ENCODE assay signal across 17 cellular contexts in the genomic region with DNA sequence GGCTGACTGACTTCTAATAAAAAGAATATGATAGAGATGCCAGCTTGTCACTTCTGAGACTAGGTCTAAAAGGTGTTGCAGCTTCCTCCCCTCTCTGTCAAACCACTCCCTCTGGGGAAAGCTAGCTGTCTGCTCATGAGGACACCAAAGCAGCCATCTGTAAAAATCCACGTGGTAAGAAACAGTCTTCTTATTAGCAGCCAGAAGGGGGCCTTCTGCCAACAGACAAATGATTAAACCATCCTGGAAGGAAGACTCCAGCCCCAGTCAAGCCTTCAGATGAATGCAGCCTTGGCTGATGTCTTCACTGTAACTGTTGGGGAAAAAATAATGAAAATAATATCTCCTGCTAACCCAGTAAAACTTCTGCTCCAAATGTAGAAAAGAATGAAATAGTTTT. TPM values are rescaled to one million over a fixed set of nuclear protein-coding genes. Genes with fewer than 3 reads are reported as not detected.
DNase-seq lines count a peak whose midpoint lies in the region; ATAC-seq and TF ChIP-seq lines count a peak whose summit lies in the region.
"Had no signal": no experiment of that assay in that cellular context is flagged by ENCODE, and none has a peak within 500 bp of the region (broad histone marks: within the 10 kb centered on the region; RNA-seq: fewer than 3 reads in every experiment).

No MANE protein-coding gene starts in this region.

- H3K27me3 Mint-ChIP-seq in GM23338 (ENCODE audit: insufficient read depth, low read depth, poor library complexity): peaks cover 5% of the 10 kb centered on the region
- peaks cover 11 to 23% of the 10 kb centered on the region in 2 donors for H3K27me3 Mint-ChIP-seq in effector memory CD8-positive, alpha-beta T cell

- peaks cover 18% of the 10 kb centered on the region for H3K9me3 Mint-ChIP-seq in GM23338
- H3K9me3 Mint-ChIP-seq in effector memory CD8-positive, alpha-beta T cell: no peaks in the 10 kb centered on the region
- H3K9me3 Mint-ChIP-seq: activated T-cell treated with anti-CD3 and anti-CD28 coated beads, Interleukin-2, amount 50 U/mL, for 72 hours had no signal

- H3K27ac ChIP-seq in DND-41 (ENCODE audit: low read length): no peak overlapping the region
- H3K27ac ChIP-seq in GM23338 (ENCODE audit: low read depth): no peak overlapping the region
- no peak overlapping the region for H3K27ac ChIP-seq in OCI-LY1 (ENCODE audit: low read depth, low read length, poor library complexity, severe bottlenecking)
- H3K27ac ChIP-seq: prostate gland had no signal

- H3K9me3 ChIP-seq in DND-41 (ENCODE audit: insufficient read depth, low read length, severe bottlenecking): peaks cover 3% of the 10 kb centered on the region
- H3K9me3 ChIP-seq in OCI-LY1 (ENCODE audit: low read length): no peaks in the 10 kb centered on the region
- H3K9me3 ChIP-seq: prostate gland had no signal

- DNase-seq in DND-41 (no peak), GM23338 (ENCODE audit: low spot score) (peak; percentile 59), retina (no peak), iPS-NIHi11 (ENCODE audit: low spot score) (no peak)
- DNase-seq in effector memory CD8-positive, alpha-beta T cell: no peak
- DNase-seq in effector CD8-positive, alpha-beta T cell (lab: John Stamatoyannopoulos, UW): no peak
- DNase-seq: activated CD4-positive, alpha-beta T cell treated with anti-CD3 and anti-CD28 coated beads, Interleukin-2, amount 50 U/mL, for 48 hours; activated T-cell treated with anti-CD3 and anti-CD28 coated beads, Interleukin-2, amount 50 U/mL, for 72 hours; C1 segment of cervical spinal cord; caudate nucleus; DMS79 treated with DMSO at 0.1 percent for 48 hours; effector memory CD4-positive, alpha-beta T cell; foreskin fibroblast; NCI-H1105 treated with DMSO at 0.1 percent for 48 hours; NCI-H510A had no signal

- H3K79me2 ChIP-seq in DND-41 (ENCODE audit: insufficient read depth, low read length) (no peaks in the 10 kb centered on the region), GM23338 (replicated peaks; ENCODE audit: insufficient read depth) (no peaks in the 10 kb centered on the region), OCI-LY1 (ENCODE audit: insufficient read depth, low read length) (no peaks in the 10 kb centered on the region)

- H2AFZ ChIP-seq in DND-41 (ENCODE audit: low read depth, low read length) (no peak overlapping the region), GM23338 (no peak overlapping the region), OCI-LY1 (ENCODE audit: low read length) (no peak overlapping the region)

- H3K27me3 ChIP-seq in DND-41 (ENCODE audit: insufficient read depth, low read length, poor library complexity): no peaks in the 10 kb centered on the region
- H3K27me3 ChIP-seq in GM23338 (ENCODE audit: insufficient read depth): no peaks in the 10 kb centered on the region
- H3K27me3 ChIP-seq in OCI-LY1 (ENCODE audit: insufficient read depth, low read length): no peaks in the 10 kb centered on the region; the same call in 1 of the 2 replicates

- 0 out of 3 replicates have a peak, but pooled peaks cover 3% of the 10 kb centered on the region for H3K4me1 Mint-ChIP-seq in GM23338
- H3K4me1 Mint-ChIP-seq in effector memory CD8-positive, alpha-beta T cell (ENCODE audit: low read depth in 2 of 2): peaks cover under 1 to 1% of the 10 kb centered on the region in 2 donors

- H3K9me2 ChIP-seq in GM23338 (ENCODE audit: insufficient read depth): 0 out of 2 replicates have a peak, but pooled peaks cover 3% of the 10 kb centered on the region
- H3K9me2 ChIP-seq in OCI-LY1 (ENCODE audit: low read depth, low read length): no peaks in the 10 kb centered on the region

- H3K36me3 ChIP-seq in DND-41 (ENCODE audit: insufficient read depth, low read length): no peaks in the 10 kb centered on the region
- H3K36me3 ChIP-seq in GM23338 (ENCODE audit: insufficient read depth): no peaks in the 10 kb centered on the region
- no peaks in the 10 kb centered on the region for H3K36me3 ChIP-seq in OCI-LY1 (ENCODE audit: insufficient read depth, low read length)
- H3K36me3 ChIP-seq: prostate gland had no signal

- H3K27ac Mint-ChIP-seq in GM23338: no peak overlapping the region
- no peak overlapping the region for H3K27ac Mint-ChIP-seq in effector memory CD8-positive, alpha-beta T cell
- H3K27ac Mint-ChIP-seq: activated T-cell treated with anti-CD3 and anti-CD28 coated beads, Interleukin-2, amount 50 U/mL, for 72 hours had no signal

- H3K36me3 Mint-ChIP-seq in GM23338 (ENCODE audit: low read depth): peaks cover 5% of the 10 kb centered on the region; the same call in 1 of the 3 replicates
- peaks cover 3% of the 10 kb centered on the region for H3K36me3 Mint-ChIP-seq in effector memory CD8-positive, alpha-beta T cell (ENCODE audit: insufficient read depth)

- ATAC-seq in DND-41 (ENCODE audit: insufficient read depth, low read depth): 0 out of 3 replicates have a peak, but pooled peaks have one; percentile 29
- ATAC-seq in GM23338: no peak
- ATAC-seq in effector memory CD8-positive, alpha-beta T cell (replicated peaks): peak; percentile 24
- ATAC-seq: activated T-cell treated with anti-CD3 and anti-CD28 coated beads, Interleukin-2, amount 50 U/mL, for 72 hours had no signal

- no peak overlapping the region for H3K4me3 ChIP-seq in DND-41 (ENCODE audit: low read depth in 1 of 2, low read length in 2 of 2)
- H3K4me3 ChIP-seq in GM23338: no peak overlapping the region
- no peak overlapping the region for H3K4me3 ChIP-seq in OCI-LY1 (ENCODE audit: low read depth, low read length, poor library complexity, severe bottlenecking)
- H3K4me3 ChIP-seq: prostate gland had no signal

- TF ChIP-seq CTCF in DND-41 (IDR thresholded peaks at IDR 0.05; ENCODE audit: borderline replicate concordance, extremely low read depth, low read length, poor library complexity, severe bottlenecking) (no peak), GM23338 (conservative IDR thresholded peaks at IDR 0.05; ENCODE audit: low read depth in 2 of 2) (peak; percentile 31 to 33), OCI-LY1 (IDR thresholded peaks at IDR 0.05; ENCODE audit: low read length) (peak; percentile 21; the same call in 1 of the 2 replicates)

- H3F3A ChIP-seq in GM23338 (replicated peaks; ENCODE audit: low read depth) (peaks cover 4% of the 10 kb centered on the region), OCI-LY1 (ENCODE audit: insufficient read depth, low read length) (no peaks in the 10 kb centered on the region)

- no peak overlapping the region for H3K4me3 Mint-ChIP-seq in GM23338
- H3K4me3 Mint-ChIP-seq in effector memory CD8-positive, alpha-beta T cell: no peak overlapping the region
- H3K4me3 Mint-ChIP-seq: activated T-cell treated with anti-CD3 and anti-CD28 coated beads, Interleukin-2, amount 50 U/mL, for 72 hours had no signal

- H4K20me1 ChIP-seq in DND-41 (ENCODE audit: insufficient read depth, low read length) (no peaks in the 10 kb centered on the region), GM23338 (replicated peaks; ENCODE audit: insufficient read depth) (no peaks in the 10 kb centered on the region), OCI-LY1 (ENCODE audit: insufficient read depth, low read length) (no peaks in the 10 kb centered on the region)

- H3K4me2 ChIP-seq in DND-41 (ENCODE audit: insufficient read depth, low read length) (no peak overlapping the region), GM23338 (no peak overlapping the region), OCI-LY1 (ENCODE audit: low read length) (no peak overlapping the region)

- no peak overlapping the region for H3K9ac ChIP-seq in DND-41 (ENCODE audit: low read depth, low read length)
- H3K9ac ChIP-seq in OCI-LY1 (ENCODE audit: low read length): no peak overlapping the region

- H3K4me1 ChIP-seq in DND-41 (ENCODE audit: insufficient read depth, low read length): peaks cover 4% of the 10 kb centered on the region
- H3K4me1 ChIP-seq in GM23338 (ENCODE audit: insufficient read depth): no peaks in the 10 kb centered on the region; the same call in 1 of the 2 replicates
- H3K4me1 ChIP-seq in OCI-LY1 (ENCODE audit: insufficient read depth, low read length, severe bottlenecking): peaks cover under 1% of the 10 kb centered on the region
- H3K4me1 ChIP-seq: prostate gland had no signal

TF ChIP-seq in GM23338, 12 proteins besides CTCF, POLR2A, EP300 and RAD21:
- TF ChIP-seq, protein P1, sequence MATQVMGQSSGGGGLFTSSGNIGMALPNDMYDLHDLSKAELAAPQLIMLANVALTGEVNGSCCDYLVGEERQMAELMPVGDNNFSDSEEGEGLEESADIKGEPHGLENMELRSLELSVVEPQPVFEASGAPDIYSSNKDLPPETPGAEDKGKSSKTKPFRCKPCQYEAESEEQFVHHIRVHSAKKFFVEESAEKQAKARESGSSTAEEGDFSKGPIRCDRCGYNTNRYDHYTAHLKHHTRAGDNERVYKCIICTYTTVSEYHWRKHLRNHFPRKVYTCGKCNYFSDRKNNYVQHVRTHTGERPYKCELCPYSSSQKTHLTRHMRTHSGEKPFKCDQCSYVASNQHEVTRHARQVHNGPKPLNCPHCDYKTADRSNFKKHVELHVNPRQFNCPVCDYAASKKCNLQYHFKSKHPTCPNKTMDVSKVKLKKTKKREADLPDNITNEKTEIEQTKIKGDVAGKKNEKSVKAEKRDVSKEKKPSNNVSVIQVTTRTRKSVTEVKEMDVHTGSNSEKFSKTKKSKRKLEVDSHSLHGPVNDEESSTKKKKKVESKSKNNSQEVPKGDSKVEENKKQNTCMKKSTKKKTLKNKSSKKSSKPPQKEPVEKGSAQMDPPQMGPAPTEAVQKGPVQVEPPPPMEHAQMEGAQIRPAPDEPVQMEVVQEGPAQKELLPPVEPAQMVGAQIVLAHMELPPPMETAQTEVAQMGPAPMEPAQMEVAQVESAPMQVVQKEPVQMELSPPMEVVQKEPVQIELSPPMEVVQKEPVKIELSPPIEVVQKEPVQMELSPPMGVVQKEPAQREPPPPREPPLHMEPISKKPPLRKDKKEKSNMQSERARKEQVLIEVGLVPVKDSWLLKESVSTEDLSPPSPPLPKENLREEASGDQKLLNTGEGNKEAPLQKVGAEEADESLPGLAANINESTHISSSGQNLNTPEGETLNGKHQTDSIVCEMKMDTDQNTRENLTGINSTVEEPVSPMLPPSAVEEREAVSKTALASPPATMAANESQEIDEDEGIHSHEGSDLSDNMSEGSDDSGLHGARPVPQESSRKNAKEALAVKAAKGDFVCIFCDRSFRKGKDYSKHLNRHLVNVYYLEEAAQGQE (IDR thresholded peaks at IDR 0.05; ENCODE audit: unreplicated experiment): no peak

RNA-seq across cellular contexts. Expression of a gene that starts 5.7 kb away (rescaled TPM):
- 82.8 and 86.2 TPM in 2 replicates for total RNA-seq in GM23338 (2014; rRNA removed; shearing (Covaris generic))
- 86.3 and 102 TPM in 2 replicates for polyA plus RNA-seq in GM23338 (2016; fragmentation: Nextera tagmentation; extraction: Ambion mirVana)

RNA-seq across cellular contexts. Expression of a gene that starts 41.9 kb away (rescaled TPM):
- total RNA-seq in GM23338 (2014; rRNA removed; shearing (Covaris generic)): 26.0 and 28.5 TPM in 2 replicates
- polyA plus RNA-seq in GM23338 (2016; fragmentation: Nextera tagmentation; extraction: Ambion mirVana): 11.1 and 13.8 TPM in 2 replicates
